15 cellular contexts compared by ENCODE assay signal in the genomic region with DNA sequence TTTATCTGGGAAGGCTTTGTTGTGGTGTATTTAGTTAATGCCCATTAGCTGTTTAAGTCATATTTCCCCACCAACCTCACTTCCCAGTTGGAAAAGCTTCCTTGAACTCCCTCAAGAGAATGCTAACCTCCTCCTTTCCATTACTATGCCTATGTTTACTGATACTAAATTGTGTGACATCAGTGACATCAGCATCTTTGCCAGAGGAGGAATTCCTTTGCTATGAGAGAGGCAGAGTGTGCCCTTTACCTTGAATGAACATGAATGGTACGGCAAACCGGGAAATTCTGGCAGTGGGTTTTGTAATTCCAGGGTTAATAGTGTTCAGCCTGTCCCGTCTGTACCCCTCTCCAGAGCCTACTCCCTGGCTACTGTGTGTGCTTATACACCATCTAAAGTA.
"Had no signal": no experiment of that assay in that cellular context is flagged by ENCODE, and none has a peak within 500 bp of the region (broad histone marks: within the 10 kb centered on the region; RNA-seq: fewer than 3 reads in every experiment).

No MANE protein-coding gene starts in this region.

- FAIRE-seq: islet of Langerhans had no signal

- H3K36me3 Mint-ChIP-seq: neural progenitor cell had no signal

- H3K4me3 ChIP-seq: lung, neural progenitor cell, ovary had no signal

- H3K27ac Mint-ChIP-seq: activated CD4-positive, alpha-beta memory T cell treated with anti-CD3 and anti-CD28 coated beads for 36 hours; activated naive CD8-positive, alpha-beta T cell treated with anti-CD3 and anti-CD28 coated beads, Interleukin-2, amount 50 U/mL, for 24 hours; endodermal cell; neural progenitor cell had no signal

- H3K27me3 ChIP-seq: neural progenitor cell, ovary had no signal

- H3K27me3 Mint-ChIP-seq: activated CD4-positive, alpha-beta memory T cell treated with anti-CD3 and anti-CD28 coated beads for 36 hours; activated naive CD8-positive, alpha-beta T cell treated with anti-CD3 and anti-CD28 coated beads, Interleukin-2, amount 50 U/mL, for 24 hours; stimulated activated naive CD8-positive, alpha-beta T cell treated with anti-CD3 and anti-CD28 coated beads, Interleukin-15, amount 100 ng/mL, for 72 hours had no signal

- H3K9ac ChIP-seq: neural progenitor cell had no signal

- DNase-seq: activated CD4-positive, alpha-beta memory T cell treated with anti-CD3 and anti-CD28 coated beads for 36 hours; activated CD4-positive, CD25-positive, alpha-beta regulatory T cell treated with anti-CD3 and anti-CD28 coated beads, Interleukin-2, amount 50 U/mL, for 72 hours; activated naive CD8-positive, alpha-beta T cell treated with anti-CD3 and anti-CD28 coated beads, Interleukin-2, amount 50 U/mL, for 24 hours; activated T-cell treated with anti-CD3 and anti-CD28 coated beads, Interleukin-2, amount 50 U/mL, for 48 hours; aorta; endodermal cell; erythroblast; midbrain; ovary; stimulated activated naive CD8-positive, alpha-beta T cell treated with anti-CD3 and anti-CD28 coated beads, Interleukin-15, amount 100 ng/mL, for 72 hours; T1000 had no signal

- H3K4me2 ChIP-seq: neural progenitor cell had no signal

- H3K9me3 ChIP-seq: ovary had no signal

- H3K36me3 ChIP-seq: neural progenitor cell, ovary had no signal

- H2AFZ ChIP-seq: neural progenitor cell had no signal

- ATAC-seq: activated naive CD8-positive, alpha-beta T cell treated with anti-CD3 and anti-CD28 coated beads, Interleukin-2, amount 50 U/mL, for 24 hours; sciatic nerve; stimulated activated naive CD8-positive, alpha-beta T cell treated with anti-CD3 and anti-CD28 coated beads, Interleukin-15, amount 100 ng/mL, for 72 hours had no signal

- H3K4me1 ChIP-seq: neural progenitor cell had no signal

- H3K27ac ChIP-seq: neural progenitor cell, ovary had no signal

- H3K4me3 Mint-ChIP-seq: activated CD4-positive, alpha-beta memory T cell treated with anti-CD3 and anti-CD28 coated beads for 36 hours; activated naive CD8-positive, alpha-beta T cell treated with anti-CD3 and anti-CD28 coated beads, Interleukin-2, amount 50 U/mL, for 24 hours; endodermal cell; neural progenitor cell; stimulated activated naive CD8-positive, alpha-beta T cell treated with anti-CD3 and anti-CD28 coated beads, Interleukin-15, amount 100 ng/mL, for 72 hours had no signal
